In the genomic region with DNA sequence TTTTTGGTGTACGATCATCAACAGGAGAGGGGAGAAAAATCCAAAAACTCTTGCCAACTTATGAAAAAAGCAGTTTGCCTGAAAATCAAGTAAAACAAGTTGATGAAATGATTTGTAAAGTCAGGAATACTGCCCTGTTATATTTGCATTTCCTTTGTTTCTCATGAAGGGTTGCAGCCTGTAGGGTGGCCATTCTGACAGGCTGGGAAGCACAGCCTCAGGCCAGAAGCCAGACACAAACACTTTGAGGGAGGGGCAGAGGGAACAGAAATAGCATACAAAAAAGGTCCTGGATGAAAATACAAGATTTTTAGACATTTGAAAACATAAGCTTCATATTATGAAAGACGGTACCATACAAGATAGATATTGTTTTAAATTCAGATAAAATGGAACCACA, we compare ENCODE assay signal across 22 cellular contexts.
"Had no signal": no experiment of that assay in that cellular context is flagged by ENCODE, and none has a peak within 500 bp of the region (broad histone marks: within the 10 kb centered on the region; RNA-seq: fewer than 3 reads in every experiment).

No MANE protein-coding gene starts in this region.

- H3K27me3 ChIP-seq: ascending aorta, dorsolateral prefrontal cortex, hepatocyte, left lung, right atrium auricular region, suprapubic skin had no signal

- H3K36me3 ChIP-seq: ascending aorta, left lung, right atrium auricular region, suprapubic skin had no signal

- H3K4me3 Mint-ChIP-seq: activated CD4-positive, alpha-beta T cell treated with anti-CD3 and anti-CD28 coated beads, Interleukin-2, amount 10 ng/mL, durations not matched to agents 7 days and 5 days; activated T-cell treated with anti-CD3 and anti-CD28 coated beads, Interleukin-2, amount 50 U/mL, for 72 hours; endodermal cell; nephron progenitor cell had no signal

- H3K27ac ChIP-seq: ascending aorta, dorsolateral prefrontal cortex, hepatocyte, left lung, right atrium auricular region, skin epidermis, suprapubic skin had no signal

- H3K27ac Mint-ChIP-seq: activated CD4-positive, alpha-beta T cell treated with anti-CD3 and anti-CD28 coated beads, Interleukin-2, amount 10 ng/mL, durations not matched to agents 7 days and 5 days; activated T-cell treated with anti-CD3 and anti-CD28 coated beads, Interleukin-2, amount 50 U/mL, for 72 hours; progenitor cell of endocrine pancreas had no signal

- H3K4me3 ChIP-seq: ascending aorta, dorsolateral prefrontal cortex, hepatocyte, left lung, right atrium auricular region, skin epidermis, suprapubic skin had no signal

- H3K9me3 ChIP-seq: ascending aorta, left lung, right atrium auricular region, suprapubic skin had no signal

- H3K27me3 Mint-ChIP-seq: activated CD4-positive, alpha-beta T cell treated with anti-CD3 and anti-CD28 coated beads, Interleukin-2, amount 10 ng/mL, durations not matched to agents 7 days and 5 days; progenitor cell of endocrine pancreas had no signal

- H3K9me3 Mint-ChIP-seq: activated CD4-positive, alpha-beta T cell treated with anti-CD3 and anti-CD28 coated beads, Interleukin-2, amount 10 ng/mL, durations not matched to agents 7 days and 5 days; activated T-cell treated with anti-CD3 and anti-CD28 coated beads, Interleukin-2, amount 50 U/mL, for 72 hours; endodermal cell; nephron progenitor cell had no signal

- DNase-seq: activated CD4-positive, alpha-beta T cell treated with anti-CD3 and anti-CD28 coated beads, Interleukin-2, amount 10 ng/mL, durations not matched to agents 7 days and 5 days; activated CD8-positive, alpha-beta memory T cell treated with anti-CD3 and anti-CD28 coated beads, Interleukin-2, amount 50 U/mL, for 48 hours; activated gamma-delta T cell treated with Interleukin-2 at 50 U/mL for 16 hours; activated T-cell treated with anti-CD3 and anti-CD28 coated beads, Interleukin-2, amount 50 U/mL, for 72 hours; dorsolateral prefrontal cortex; endodermal cell; erythroblast; left lung; mesenchymal stem cell; nephron progenitor cell; occipital lobe; stimulated activated CD4-positive, alpha-beta T cell treated with anti-CD3 and anti-CD28 coated beads, Interleukin-15, amount 100 ng/mL, for 24 hours; stimulated activated CD4-positive, alpha-beta T cell treated with anti-CD3 and anti-CD28 coated beads, Interleukin-4, amount 100 ng/mL, for 24 hours; stimulated activated naive CD8-positive, alpha-beta T cell treated with anti-CD3 and anti-CD28 coated beads, Interleukin-15, Interleukin-2, amounts not matched to agents 100 U/mL and 50 U/mL, for 24 hours; T-helper 2 cell; trophoblast cell had no signal

- ATAC-seq: activated T-cell treated with anti-CD3 and anti-CD28 coated beads, Interleukin-2, amount 50 U/mL, for 72 hours; left lung; stimulated activated naive CD8-positive, alpha-beta T cell treated with anti-CD3 and anti-CD28 coated beads, Interleukin-15, Interleukin-2, amounts not matched to agents 100 U/mL and 50 U/mL, for 24 hours had no signal

- H3K4me1 ChIP-seq: ascending aorta had no signal
